ENCODE assay signal across 10 cellular contexts in the genomic region with DNA sequence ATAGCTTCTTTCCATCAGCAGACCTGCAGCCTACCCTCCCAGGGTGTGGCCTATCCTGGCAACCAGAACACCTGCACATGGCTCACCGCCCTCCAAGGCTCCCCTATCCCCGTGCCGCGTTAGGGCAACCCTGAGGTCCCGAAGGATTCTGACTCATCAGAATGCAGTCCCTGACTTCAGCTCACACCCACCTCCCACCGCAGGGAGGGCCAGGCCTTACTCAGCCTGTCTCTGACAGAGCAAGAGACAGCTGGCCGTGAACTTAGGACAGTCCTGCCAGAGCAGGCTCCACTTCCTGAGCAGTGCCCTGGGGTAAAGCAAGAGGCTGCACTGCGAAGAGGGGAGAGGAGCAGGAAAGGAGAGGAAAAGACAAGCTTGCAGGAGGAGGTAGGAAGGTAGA.
DNase-seq lines count a peak whose midpoint lies in the region; ATAC-seq and TF ChIP-seq lines count a peak whose summit lies in the region.
"Had no signal": no experiment of that assay in that cellular context is flagged by ENCODE, and none has a peak within 500 bp of the region (broad histone marks: within the 10 kb centered on the region; RNA-seq: fewer than 3 reads in every experiment).

No MANE protein-coding gene starts in this region.

- H3K36me3 Mint-ChIP-seq in endodermal cell (ENCODE audit: low read depth), result peaks cover 7% of the 10 kb centered on the region

- DNase-seq in AG08395 (ENCODE audit: low spot score) (peak; percentile 53), Karpas-422 (no peak), endodermal cell (peak; percentile 56), mesenchymal stem cell (peak; percentile 77)
- DNase-seq in central memory CD4-positive, alpha-beta T cell, result no peak
- DNase-seq: DMS153, NCI-H1092 had no signal

- H4K91ac ChIP-seq in mesenchymal stem cell (ENCODE audit: low read length), result no peak overlapping the region

- H3K9ac ChIP-seq in Karpas-422 (ENCODE audit: low read length) (no peak overlapping the region), endodermal cell (ENCODE audit: extremely low read depth, low read length, poor library complexity, severe bottlenecking) (no peak overlapping the region), mesenchymal stem cell (ENCODE audit: low read length) (peak overlapping the region; percentile 56)

- H3K4me3 ChIP-seq in Karpas-422 (ENCODE audit: low read length), result no peak overlapping the region
- H3K4me3 ChIP-seq in endodermal cell (ENCODE audit: low read length), result no peak overlapping the region
- H3K4me3 ChIP-seq in mesenchymal stem cell (ENCODE audit: insufficient read depth in 1 of 2, low read depth in 1 of 2, low read length in 2 of 2), result peak overlapping the region in 1 of 2 experiments; percentile 10

- no peaks in the 10 kb centered on the region for H3K27me3 ChIP-seq in Karpas-422 (ENCODE audit: low read length)
- H3K27me3 ChIP-seq in endodermal cell (ENCODE audit: control insufficient read depth, insufficient read depth, low read length, poor library complexity, severe bottlenecking), result no peaks in the 10 kb centered on the region
- no peaks in the 10 kb centered on the region for H3K27me3 ChIP-seq in mesenchymal stem cell (ENCODE audit: control insufficient read depth in 1 of 2, insufficient read depth in 1 of 2, low read length in 2 of 2)

- no peak overlapping the region for H2AK5ac ChIP-seq in mesenchymal stem cell (ENCODE audit: low read length, severe bottlenecking)

- no peak overlapping the region for H3K27ac Mint-ChIP-seq in endodermal cell

- H3K9me2 ChIP-seq in Karpas-422 (replicated peaks; ENCODE audit: insufficient read depth, low read length), result no peaks in the 10 kb centered on the region

- no peak overlapping the region for H4K8ac ChIP-seq in mesenchymal stem cell (ENCODE audit: low read length)

- H2BK15ac ChIP-seq in mesenchymal stem cell (ENCODE audit: low read depth, poor library complexity, severe bottlenecking), result no peak overlapping the region

- H3K4me1 ChIP-seq in Karpas-422 (ENCODE audit: low read length) (peaks cover 56% of the 10 kb centered on the region), endodermal cell (ENCODE audit: control insufficient read depth, insufficient read depth, low read length) (no peaks in the 10 kb centered on the region), mesenchymal stem cell (ENCODE audit: control insufficient read depth, insufficient read depth, low read depth, low read length) (peaks cover 38% of the 10 kb centered on the region)

- ATAC-seq in HG03135 (IDR thresholded peaks at IDR 0.05; ENCODE audit: unreplicated experiment) (no peak), HG02885 (IDR thresholded peaks at IDR 0.05; ENCODE audit: poor library complexity, unreplicated experiment) (no peak), GM18868 (IDR thresholded peaks at IDR 0.05; ENCODE audit: unreplicated experiment) (no peak)

- H3K9me3 ChIP-seq in Karpas-422 (ENCODE audit: low read length) (no peaks in the 10 kb centered on the region), endodermal cell (ENCODE audit: control insufficient read depth, low read length) (no peaks in the 10 kb centered on the region), mesenchymal stem cell (ENCODE audit: control insufficient read depth, low read length) (no peaks in the 10 kb centered on the region)

- H2BK12ac ChIP-seq in mesenchymal stem cell (ENCODE audit: low read length in 2 of 2), result no peak overlapping the region

- peak overlapping the region; percentile 87 for H3K27ac ChIP-seq in Karpas-422 (ENCODE audit: low read length)
- H3K27ac ChIP-seq in endodermal cell (ENCODE audit: low read depth, low read length), result no peak overlapping the region
- no peak overlapping the region for H3K27ac ChIP-seq in mesenchymal stem cell (ENCODE audit: low read length, poor library complexity, severe bottlenecking)

- no peak overlapping the region for H2BK5ac ChIP-seq in mesenchymal stem cell (ENCODE audit: low read depth, low read length, poor library complexity, severe bottlenecking)

- peaks cover 12% of the 10 kb centered on the region for H3K79me1 ChIP-seq in mesenchymal stem cell (replicated peaks; ENCODE audit: low read length, poor library complexity, severe bottlenecking)

- peaks cover 4% of the 10 kb centered on the region; the same call in 1 of the 2 replicates for H3K36me3 ChIP-seq in Karpas-422 (ENCODE audit: insufficient read depth, low read length)
- H3K36me3 ChIP-seq in endodermal cell (ENCODE audit: control insufficient read depth, insufficient read depth, low read length), result no peaks in the 10 kb centered on the region
- peaks cover 24 to 38% of the 10 kb centered on the region in 2 experiments for H3K36me3 ChIP-seq in mesenchymal stem cell (ENCODE audit: control insufficient read depth in 1 of 2, insufficient read depth in 2 of 2, low read depth in 1 of 2, low read length in 2 of 2)

- H4K20me1 ChIP-seq in Karpas-422 (ENCODE audit: insufficient read depth, low read depth, low read length), result no peaks in the 10 kb centered on the region; the same call in 1 of the 2 replicates

- H3K18ac ChIP-seq in mesenchymal stem cell (ENCODE audit: low read depth in 1 of 2, low read length in 2 of 2), result peak overlapping the region in 1 of 2 experiments; percentile 13

- no peaks in the 10 kb centered on the region for H3K27me3 Mint-ChIP-seq in endodermal cell (ENCODE audit: insufficient read depth)

- H3K14ac ChIP-seq in mesenchymal stem cell (ENCODE audit: low read length in 2 of 2), result no peak overlapping the region

- 73 to 90% methylated on average over 3 to 8 of the region's 8 CpGs for WGBS in endodermal cell (ENCODE audit: insufficient coverage in 1 of 2, insufficient read length in 1 of 2), 2 experiments
- WGBS in mesenchymal stem cell, result 36% methylated on average over 8 of the region's 8 CpGs

- no peak overlapping the region for H3K4me3 Mint-ChIP-seq in endodermal cell

- no peaks in the 10 kb centered on the region for H3K4me1 Mint-ChIP-seq in endodermal cell

- H3K4me2 ChIP-seq in Karpas-422 (ENCODE audit: low read depth, low read length, poor library complexity, severe bottlenecking) (no peak overlapping the region), mesenchymal stem cell (ENCODE audit: low read length, poor library complexity, severe bottlenecking) (no peak overlapping the region)

- H2AFZ ChIP-seq in Karpas-422 (ENCODE audit: low read length), result no peak overlapping the region
- no peak overlapping the region for H2AFZ ChIP-seq in mesenchymal stem cell (ENCODE audit: low read depth, low read length)

- no peak for TF ChIP-seq CTCF in endodermal cell (conservative IDR thresholded peaks at IDR 0.05)

- no peak overlapping the region for H3K4ac ChIP-seq in mesenchymal stem cell (ENCODE audit: low read depth in 1 of 2, low read length in 2 of 2)

- H3K23ac ChIP-seq in mesenchymal stem cell (ENCODE audit: low read length in 2 of 2), result no peak overlapping the region

- no peak overlapping the region for H2BK120ac ChIP-seq in mesenchymal stem cell (ENCODE audit: low read depth, low read length)

- H3K9me3 Mint-ChIP-seq in endodermal cell, result no peaks in the 10 kb centered on the region

- peaks cover 27% of the 10 kb centered on the region for H3K79me2 ChIP-seq in Karpas-422 (ENCODE audit: low read length)

Comparison
In these comparisons a context has a peak if more than half of its experiments do, and no peak if none do; other contexts are left out.
1. DNase-seq: peak in AG08395 (single experiment), endodermal cell (single experiment) and mesenchymal stem cell (single experiment); none in Karpas-422 (single experiment) and central memory CD4-positive, alpha-beta T cell (single experiment).